1 cellular context compared by ENCODE assay signal in the genomic region with DNA sequence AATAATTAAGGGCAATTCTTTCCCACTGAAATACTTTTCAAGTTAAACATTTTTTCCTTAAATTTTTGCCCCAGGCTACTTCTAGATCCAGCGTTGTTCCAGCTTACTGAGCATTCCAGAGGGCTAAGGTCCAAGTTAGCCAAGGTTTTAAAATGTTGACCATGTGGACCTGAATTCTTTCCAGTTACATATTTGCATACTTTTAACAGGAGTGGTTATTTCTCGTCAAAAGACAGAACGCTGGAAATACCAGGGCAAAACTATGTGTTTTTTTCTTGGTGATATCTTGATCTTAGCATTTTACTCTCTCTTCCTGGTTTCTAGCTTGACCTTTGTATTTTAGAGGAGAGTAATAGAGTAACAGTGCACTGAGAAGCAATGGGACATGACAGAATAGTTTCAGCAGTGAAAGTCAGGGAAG.
A peak's percentile ranks its signal among the peaks of the same experiment; 100 is the strongest.
TF ChIP-seq lines count a peak whose summit lies in the region.

No MANE protein-coding gene starts in this region.

TF ChIP-seq in HepG2, 621 proteins besides CTCF, POLR2A, EP300 and RAD21 (continued from another document):
- TF ChIP-seq ZNF12 (CRISPR knock-in tag; IDR thresholded peaks at IDR 0.05) = no peak
- no peak for TF ChIP-seq ZNF720 (CRISPR knock-in tag; IDR thresholded peaks at IDR 0.05)
- no peak for TF ChIP-seq KLF11 (CRISPR knock-in tag; IDR thresholded peaks at IDR 0.05)
- no peak for TF ChIP-seq SP4 (CRISPR knock-in tag; IDR thresholded peaks at IDR 0.05)
- 0 out of 2 replicates have a peak, but pooled peaks have one; percentile 15 for TF ChIP-seq SAP130 (CRISPR knock-in tag; IDR thresholded peaks at IDR 0.05; ENCODE audit: low read depth)
- no peak for TF ChIP-seq DNMT3B (CRISPR knock-in tag; conservative IDR thresholded peaks at IDR 0.05)
- TF ChIP-seq HES4 (CRISPR knock-in tag; IDR thresholded peaks at IDR 0.05; ENCODE audit: borderline replicate concordance) = no peak
- TF ChIP-seq ZNF446 (CRISPR knock-in tag; IDR thresholded peaks at IDR 0.05) = no peak
- TF ChIP-seq LCORL (IDR thresholded peaks at IDR 0.05) = no peak
- peak; percentile 41; the same call in 1 of the 2 replicates for TF ChIP-seq LCORL (CRISPR knock-in tag; IDR thresholded peaks at IDR 0.05)
- no peak for TF ChIP-seq SKI (IDR thresholded peaks at IDR 0.05; ENCODE audit: partially characterized antibody)
- TF ChIP-seq ELF3 (CRISPR knock-in tag; IDR thresholded peaks at IDR 0.05) = peak; percentile 25; the same call in 1 of the 2 replicates
- TF ChIP-seq ZBTB26 (CRISPR knock-in tag; IDR thresholded peaks at IDR 0.05; ENCODE audit: borderline replicate concordance) = 0 out of 2 replicates have a peak, but pooled peaks have one; percentile 66
- no peak for TF ChIP-seq MTF1 (CRISPR knock-in tag; IDR thresholded peaks at IDR 0.05)
- no peak for TF ChIP-seq RFX1 (IDR thresholded peaks at IDR 0.05)
- TF ChIP-seq FIP1L1 (IDR thresholded peaks at IDR 0.05; ENCODE audit: borderline replicate concordance, insufficient read depth, low read depth, low read length) = no peak
- no peak for TF ChIP-seq ADNP (CRISPR knock-in tag; IDR thresholded peaks at IDR 0.05)
- no peak for TF ChIP-seq RNF219 (CRISPR knock-in tag; IDR thresholded peaks at IDR 0.05)
